ENCODE assay signal across 8 cellular contexts in the genomic region with DNA sequence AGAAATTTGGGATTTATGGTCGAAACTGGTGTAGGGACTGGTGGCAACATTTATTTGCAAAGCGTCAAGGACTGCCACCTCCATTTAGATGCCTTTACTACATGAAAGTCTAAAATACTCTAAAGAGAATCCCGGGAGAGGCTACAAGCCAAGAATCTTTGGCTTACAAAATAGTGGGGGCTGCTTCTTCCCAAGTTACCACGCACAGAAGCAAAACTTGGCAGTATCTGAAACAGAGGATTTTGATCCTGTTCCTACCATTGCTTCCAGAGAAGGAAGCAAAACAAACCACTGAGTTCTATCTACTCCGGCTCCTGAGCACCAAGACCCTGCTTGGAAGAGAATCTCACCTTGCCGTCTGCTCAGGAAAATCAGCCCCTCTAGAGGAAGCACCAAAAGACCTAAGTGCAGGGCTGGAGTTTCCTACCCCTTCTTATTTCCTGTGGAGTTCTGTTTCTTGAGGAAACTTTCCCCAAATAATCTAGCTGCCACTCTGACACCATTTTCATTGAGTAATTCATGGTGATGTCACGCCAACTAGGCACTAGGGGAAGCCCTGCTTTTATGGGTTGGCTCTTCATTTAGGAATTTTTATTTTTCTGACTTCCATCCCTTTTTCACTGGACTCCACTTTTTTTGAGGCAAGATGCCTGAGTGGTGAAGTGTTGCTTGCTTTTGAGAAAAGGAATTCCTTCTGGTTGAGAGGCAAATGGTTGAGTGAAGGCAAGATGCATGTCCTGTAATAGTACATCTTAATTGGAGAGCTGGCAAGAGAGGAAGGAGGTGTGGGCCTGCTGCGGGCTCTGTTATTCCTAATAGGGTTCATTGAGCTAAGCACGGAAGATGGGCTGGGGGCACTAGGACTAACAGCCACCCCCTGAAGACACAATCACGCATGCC. TPM values are rescaled to one million over a fixed set of nuclear protein-coding genes. Genes with fewer than 3 reads are reported as not detected.
DNase-seq lines count a peak whose midpoint lies in the region; ATAC-seq and TF ChIP-seq lines count a peak whose summit lies in the region.

No MANE protein-coding gene starts in this region.

- H2AFZ ChIP-seq in Loucy (ENCODE audit: low read length), result peak overlapping the region; percentile 35; the same call in 1 of the 2 replicates

- POLR2A ChIA-PET in naive thymus-derived CD4-positive, alpha-beta T cell (lab: Charles Lee), result interaction anchor here (0.5 to 22.7 kb wide), 15 partner anchors 9 to 1016 kb away, joined by 3 to 636 read pairs (median 6); no protein-coding TSS in a partner anchor

- H3K36me3 Mint-ChIP-seq in naive thymus-derived CD4-positive, alpha-beta T cell, result peaks cover 0 to 2% (median 0%) of the 10 kb centered on the region in 5 donors

- DNase-seq in DMS79 treated with DMSO at 0.1 percent for 48 hours (lab: John Stamatoyannopoulos, UW) (peak; percentile 80), cerebellum (ENCODE audit: low spot score) (peak; percentile 66), activated gamma-delta T cell treated with Interleukin-2 at 50 U/mL for 16 hours (no peak)
- no peak for DNase-seq in naive thymus-derived CD4-positive, alpha-beta T cell
- no peak for DNase-seq in activated CD4-positive, alpha-beta T cell treated with anti-CD3 and anti-CD28 coated beads, Interleukin-2, amount 50 U/mL, for 48 hours

- H3K4me1 Mint-ChIP-seq in naive thymus-derived CD4-positive, alpha-beta T cell, result peaks cover 57 to 97% (median 94%) of the 10 kb centered on the region in 7 donors

- peak overlapping the region; percentile 55 for H3K4me3 ChIP-seq in Loucy (ENCODE audit: low read length, poor library complexity, severe bottlenecking)
- H3K4me3 ChIP-seq in naive thymus-derived CD4-positive, alpha-beta T cell (ENCODE audit: low read length), result peak overlapping the region; percentile 38

- H3K9ac ChIP-seq in Loucy (ENCODE audit: low read depth, low read length, poor library complexity, severe bottlenecking), result peak overlapping the region; percentile 62

- TF ChIP-seq CTCF in Loucy (conservative IDR thresholded peaks at IDR 0.05; ENCODE audit: low read length), result no peak

- H3K36me3 ChIP-seq in Loucy (ENCODE audit: insufficient read depth, low read length), result no peaks in the 10 kb centered on the region
- H3K36me3 ChIP-seq in naive thymus-derived CD4-positive, alpha-beta T cell (ENCODE audit: control insufficient read depth in 2 of 3, insufficient read depth in 3 of 3, low read length in 3 of 3), result no peaks in the 10 kb centered on the region

- H3K27me3 ChIP-seq in Loucy (ENCODE audit: insufficient read depth, low read length, poor library complexity, severe bottlenecking), result no peaks in the 10 kb centered on the region
- H3K27me3 ChIP-seq in naive thymus-derived CD4-positive, alpha-beta T cell (ENCODE audit: control insufficient read depth in 2 of 2, insufficient read depth in 2 of 2, low read length in 2 of 2), result no peaks in the 10 kb centered on the region

- H3K9me3 ChIP-seq in Loucy (ENCODE audit: insufficient read depth, low read depth, low read length), result no peaks in the 10 kb centered on the region
- no peaks in the 10 kb centered on the region for H3K9me3 ChIP-seq in naive thymus-derived CD4-positive, alpha-beta T cell (ENCODE audit: control insufficient read depth in 2 of 3, low read length in 3 of 3)

- H3K4me2 ChIP-seq in Loucy (ENCODE audit: low read depth, low read length, poor library complexity, severe bottlenecking), result peak overlapping the region; percentile 74

- no peaks in the 10 kb centered on the region for H3K79me2 ChIP-seq in Loucy (ENCODE audit: insufficient read depth, low read length)

- peaks cover 0 to 1% (median 0%) of the 10 kb centered on the region in 11 donors for H3K9me3 Mint-ChIP-seq in naive thymus-derived CD4-positive, alpha-beta T cell

- H3K4me1 ChIP-seq in Loucy (ENCODE audit: insufficient read depth, low read length, poor library complexity, severe bottlenecking), result peaks cover 82% of the 10 kb centered on the region
- H3K4me1 ChIP-seq in naive thymus-derived CD4-positive, alpha-beta T cell (ENCODE audit: control insufficient read depth in 2 of 2, insufficient read depth in 2 of 2, low read length in 2 of 2), result peaks cover 84 to 95% of the 10 kb centered on the region in 2 donors

- peaks cover 9% of the 10 kb centered on the region; the same call in 1 of the 2 replicates for H3F3A ChIP-seq in Loucy (ENCODE audit: low read depth)

- ATAC-seq in naive thymus-derived CD4-positive, alpha-beta T cell, result no peak
- no peak for ATAC-seq in HG03159 (IDR thresholded peaks at IDR 0.05; ENCODE audit: unreplicated experiment)
- no peak for ATAC-seq in GM19397 (IDR thresholded peaks at IDR 0.05; ENCODE audit: unreplicated experiment)

- intact Hi-C loops in naive thymus-derived CD4-positive, alpha-beta T cell (cut with micrococcal nuclease), result loop anchor here (2.0 kb wide), 2 partner anchors 18 to 64 kb away; no protein-coding TSS in a partner anchor

- no peaks in the 10 kb centered on the region for H3K27me3 Mint-ChIP-seq in naive thymus-derived CD4-positive, alpha-beta T cell

- CTCF ChIA-PET in naive thymus-derived CD4-positive, alpha-beta T cell (lab: Charles Lee), result interaction anchor here (0.6 to 2.0 kb wide), 13 partner anchors 7 to 64 kb away, joined by 3 to 19 read pairs (median 5); no protein-coding TSS in a partner anchor

- peak overlapping the region; percentile 66 to 86 (median 76) for H3K4me3 Mint-ChIP-seq in naive thymus-derived CD4-positive, alpha-beta T cell

- H3K27ac Mint-ChIP-seq in naive thymus-derived CD4-positive, alpha-beta T cell, result peak overlapping the region; percentile 68 to 98 (median 96)

- H3K9me2 ChIP-seq in Loucy (replicated peaks; ENCODE audit: low read depth, low read length), result no peaks in the 10 kb centered on the region

- no peaks in the 10 kb centered on the region for H4K20me1 ChIP-seq in Loucy (ENCODE audit: insufficient read depth, low read length, poor library complexity, severe bottlenecking)

- peak overlapping the region; percentile 82 for H3K27ac ChIP-seq in naive thymus-derived CD4-positive, alpha-beta T cell (ENCODE audit: low read depth, low read length)

RNA-seq across cellular contexts. Expression of gene EML4, which starts 36.8 kb away (rescaled TPM):
- total RNA-seq in cerebellum, result 48.5 TPM
- total RNA-seq in naive thymus-derived CD4-positive, alpha-beta T cell, result 100 to 1,000 TPM in 4 of 5 experiments, 10 to 100 TPM in 1; 91.1 to 167 (median 143) TPM
- polyA plus RNA-seq in naive thymus-derived CD4-positive, alpha-beta T cell, result 10 to 100 TPM; 64.9 to 69.3 TPM

Comparison
In these comparisons a context has a peak if more than half of its experiments do, and no peak if none do; other contexts are left out.
1. DNase-seq: peak in DMS79 treated with DMSO at 0.1 percent for 48 hours (single experiment) and cerebellum (single experiment); none in naive thymus-derived CD4-positive, alpha-beta T cell (0 of 9), activated gamma-delta T cell treated with Interleukin-2 at 50 U/mL for 16 hours (single experiment) and activated CD4-positive, alpha-beta T cell treated with anti-CD3 and anti-CD28 coated beads, Interleukin-2, amount 50 U/mL, for 48 hours (0 of 2).